ENCODE assay signal across 36 cellular contexts in the genomic region with DNA sequence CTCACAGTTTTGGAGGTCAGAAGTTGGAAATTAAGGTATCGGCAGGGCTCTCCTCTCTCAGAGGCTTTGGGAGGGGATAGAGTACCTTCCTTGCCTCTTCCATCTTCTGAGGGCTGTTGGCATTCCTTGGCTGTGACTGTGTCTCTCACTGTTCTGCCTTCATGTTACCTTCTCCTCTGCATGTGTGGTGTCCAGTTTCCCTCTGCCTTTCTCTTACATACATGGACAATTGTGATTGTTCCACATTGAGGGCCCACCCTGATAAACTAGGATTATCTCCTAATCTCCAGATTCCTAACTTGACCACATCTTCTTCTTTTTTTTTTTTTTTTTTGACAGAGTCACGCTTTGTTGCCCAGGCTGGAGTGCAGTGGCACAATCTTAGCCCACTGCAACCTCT.
DNase-seq lines count a peak whose midpoint lies in the region; ATAC-seq, FAIRE-seq and TF ChIP-seq lines count a peak whose summit lies in the region.
"Had no signal": no experiment of that assay in that cellular context is flagged by ENCODE, and none has a peak within 500 bp of the region (broad histone marks: within the 10 kb centered on the region; RNA-seq: fewer than 3 reads in every experiment).

No MANE protein-coding gene starts in this region.

- no peak overlapping the region for H3K4me3 ChIP-seq in GM23338
- no peak overlapping the region for H3K4me3 ChIP-seq in OCI-LY7 (ENCODE audit: low read depth, low read length, poor library complexity, severe bottlenecking)
- no peak overlapping the region for H3K4me3 ChIP-seq in SJCRH30
- H3K4me3 ChIP-seq in H1 (ENCODE audit: extremely low read depth in 1 of 4, insufficient read depth in 2 of 4, low read depth in 3 of 4, low read length in 4 of 4) = no peak overlapping the region
- H3K4me3 ChIP-seq: A549; BLaER1; BLaER1 treated with 17β-estradiol and CSF1 and Interleukin-3, amounts not matched to agents 10 nM and 100 nM had no signal

- H2AFZ ChIP-seq in GM23338 = peak overlapping the region; percentile 76
- 0 out of 2 replicates have a peak overlapping the region, but pooled peaks have one; percentile 12 for H2AFZ ChIP-seq in OCI-LY7 (ENCODE audit: low read length)
- H2AFZ ChIP-seq in H1 (ENCODE audit: low read length) = no peak overlapping the region

- H2BK15ac ChIP-seq in H1 (ENCODE audit: low read length) = no peak overlapping the region

- POLR2A ChIA-PET in OCI-LY7 (lab: Charles Lee) = no interaction called here
- POLR2A ChIA-PET in H1 (lab: Charles Lee; ENCODE audit: partially characterized antibody) = no interaction called here

- H3K27ac Mint-ChIP-seq in GM23338 = no peak overlapping the region
- H3K27ac Mint-ChIP-seq in activated T-cell treated with anti-CD3 and anti-CD28 coated beads, Interleukin-2, amount 50 U/mL, for 72 hours = no peak overlapping the region
- H3K27ac Mint-ChIP-seq: B cell; CD14-positive monocyte; CD4-positive, alpha-beta memory T cell; CD4-positive, alpha-beta T cell; CD4-positive, CD25-positive, alpha-beta regulatory T cell; CD8-positive, alpha-beta memory T cell; CD8-positive, alpha-beta T cell had no signal

- H3K9me2 ChIP-seq in GM23338 (ENCODE audit: insufficient read depth) = 0 out of 2 replicates have a peak, but pooled peaks cover 3% of the 10 kb centered on the region
- H3K9me2 ChIP-seq in OCI-LY7 (ENCODE audit: insufficient read depth, low read length) = no peaks in the 10 kb centered on the region

- no peaks in the 10 kb centered on the region for H3K79me1 ChIP-seq in H1 (ENCODE audit: low read depth, low read length)

- no peaks in the 10 kb centered on the region for H3F3A ChIP-seq in GM23338 (replicated peaks; ENCODE audit: low read depth)

- TF ChIP-seq CTCF in GM23338 (conservative IDR thresholded peaks at IDR 0.05; ENCODE audit: low read depth in 2 of 2) = no peak
- no peak for TF ChIP-seq CTCF in OCI-LY7 (conservative IDR thresholded peaks at IDR 0.05; ENCODE audit: low read length)
- TF ChIP-seq CTCF in H1 (IDR thresholded peaks at IDR 0.05; ENCODE audit: control extremely low read depth in 1 of 3, insufficient read depth in 1 of 3, low read depth in 1 of 3, low read length in 3 of 3) = no peak

- H2AK5ac ChIP-seq in H1 (ENCODE audit: low read depth, low read length) = no peak overlapping the region

- H3K14ac ChIP-seq in H1 (ENCODE audit: insufficient read length) = no peak overlapping the region

- no peak overlapping the region for H3K56ac ChIP-seq in H1 (replicated peaks; ENCODE audit: insufficient read length, low read depth, low read length)

- H4K5ac ChIP-seq in H1 (ENCODE audit: insufficient read length, low read depth, low read length) = no peak overlapping the region

- H3K4me2 ChIP-seq in GM23338 (no peak overlapping the region), OCI-LY7 (ENCODE audit: low read length) (no peak overlapping the region), H1 (ENCODE audit: insufficient read depth in 1 of 2, low read depth in 2 of 2, low read length in 2 of 2) (no peak overlapping the region)
- H3K4me2 ChIP-seq: A549; BLaER1; BLaER1 treated with 17β-estradiol and CSF1 and Interleukin-3, amounts not matched to agents 10 nM and 100 nM had no signal

- H3K4me3 Mint-ChIP-seq in GM23338 = no peak overlapping the region
- H3K4me3 Mint-ChIP-seq in activated T-cell treated with anti-CD3 and anti-CD28 coated beads, Interleukin-2, amount 50 U/mL, for 72 hours = no peak overlapping the region
- H3K4me3 Mint-ChIP-seq: B cell; CD14-positive monocyte; CD4-positive, alpha-beta memory T cell; CD4-positive, alpha-beta T cell; CD4-positive, CD25-positive, alpha-beta regulatory T cell; CD8-positive, alpha-beta memory T cell; CD8-positive, alpha-beta T cell had no signal

- 0 out of 3 replicates have a peak, but pooled peaks cover 2% of the 10 kb centered on the region for H3K4me1 Mint-ChIP-seq in GM23338
- no peaks in the 10 kb centered on the region for H3K4me1 Mint-ChIP-seq in activated T-cell treated with anti-CD3 and anti-CD28 coated beads, Interleukin-2, amount 50 U/mL, for 72 hours (ENCODE audit: low read depth)
- H3K4me1 Mint-ChIP-seq: B cell; CD14-positive monocyte; CD4-positive, alpha-beta memory T cell; CD4-positive, CD25-positive, alpha-beta regulatory T cell; CD8-positive, alpha-beta memory T cell had no signal

- BruUV-seq in OCI-LY7 (replicated peaks; lab: Mats Ljungman, UMichigan) = no TSS peak

- peaks cover 2% of the 10 kb centered on the region; the same call in 1 of the 2 replicates for H3K23me2 ChIP-seq in H1 (ENCODE audit: low read depth, low read length)

- H3K27me3 ChIP-seq in GM23338 (ENCODE audit: insufficient read depth) = no peaks in the 10 kb centered on the region
- no peaks in the 10 kb centered on the region for H3K27me3 ChIP-seq in SJCRH30
- no peaks in the 10 kb centered on the region for H3K27me3 ChIP-seq in H1 (replicated peaks in 1 of 4; ENCODE audit: control insufficient read depth in 3 of 4, extremely low read depth in 1 of 4, insufficient read depth in 3 of 4, low read length in 3 of 4)
- H3K27me3 ChIP-seq: BE2C; BLaER1; BLaER1 treated with 17β-estradiol and CSF1 and Interleukin-3, amounts not matched to agents 10 nM and 100 nM had no signal

- H3K4ac ChIP-seq in H1 (replicated peaks; ENCODE audit: insufficient read length, low read depth, low read length) = no peak overlapping the region

- H3K9me3 Mint-ChIP-seq in GM23338 = no peaks in the 10 kb centered on the region
- no peaks in the 10 kb centered on the region for H3K9me3 Mint-ChIP-seq in activated T-cell treated with anti-CD3 and anti-CD28 coated beads, Interleukin-2, amount 50 U/mL, for 72 hours
- H3K9me3 Mint-ChIP-seq: CD4-positive, alpha-beta T cell; CD8-positive, alpha-beta memory T cell; CD8-positive, alpha-beta T cell had no signal

- H2BK12ac ChIP-seq in H1 (ENCODE audit: low read depth, low read length) = no peak overlapping the region

- H3K23ac ChIP-seq in H1 (ENCODE audit: insufficient read length) = no peak overlapping the region

- H4K20me1 ChIP-seq in GM23338 (replicated peaks; ENCODE audit: insufficient read depth) (no peaks in the 10 kb centered on the region), OCI-LY7 (ENCODE audit: insufficient read depth, low read length) (no peaks in the 10 kb centered on the region), H1 (replicated peaks in 1 of 2; ENCODE audit: control insufficient read depth in 1 of 2, insufficient read depth in 2 of 2, low read length in 2 of 2) (no peaks in the 10 kb centered on the region)
- H4K20me1 ChIP-seq: BLaER1; BLaER1 treated with 17β-estradiol and CSF1 and Interleukin-3, amounts not matched to agents 10 nM and 100 nM had no signal

- no peak for FAIRE-seq in H1 (lab: Jason Lieb, UNC)
- FAIRE-seq: A204.1, A549, D721Med had no signal

- no peak overlapping the region for H2BK120ac ChIP-seq in H1 (replicated peaks; ENCODE audit: low read depth, low read length)

- H3K79me2 ChIP-seq in GM23338 (replicated peaks; ENCODE audit: insufficient read depth) (no peaks in the 10 kb centered on the region), OCI-LY7 (ENCODE audit: insufficient read depth, low read depth, low read length) (no peaks in the 10 kb centered on the region), H1 (ENCODE audit: control insufficient read depth in 1 of 2, insufficient read depth in 2 of 2, low read length in 2 of 2) (no peaks in the 10 kb centered on the region)

- no peak overlapping the region for H3K9ac ChIP-seq in H1 (replicated peaks in 1 of 4; ENCODE audit: extremely low read depth in 1 of 4, low read depth in 3 of 4, low read length in 3 of 4)
- H3K9ac ChIP-seq: BLaER1; BLaER1 treated with 17β-estradiol and CSF1 and Interleukin-3, amounts not matched to agents 10 nM and 100 nM had no signal

- H3K9me3 ChIP-seq in OCI-LY7 (ENCODE audit: low read length) = no peaks in the 10 kb centered on the region
- H3K9me3 ChIP-seq in SJCRH30 (replicated peaks) = no peaks in the 10 kb centered on the region
- H3K9me3 ChIP-seq in H1 (ENCODE audit: insufficient read depth in 2 of 2, low read depth in 1 of 2, low read length in 1 of 2) = no peaks in the 10 kb centered on the region
- H3K9me3 ChIP-seq: A549; BE2C; BLaER1; BLaER1 treated with 17β-estradiol and CSF1 and Interleukin-3, amounts not matched to agents 10 nM and 100 nM; Caco-2 had no signal

- no peak for TF ChIP-seq POLR2A in H1 (IDR thresholded peaks at IDR 0.05; ENCODE audit: control extremely low read depth in 1 of 2, low read depth in 2 of 2, low read length in 2 of 2)

- no peak overlapping the region for H3K27ac ChIP-seq in GM23338 (ENCODE audit: low read depth)
- no peak overlapping the region for H3K27ac ChIP-seq in OCI-LY7 (ENCODE audit: low read depth, low read length, poor library complexity, severe bottlenecking)
- H3K27ac ChIP-seq in SJCRH30 = no peak overlapping the region
- H3K27ac ChIP-seq in H1 (ENCODE audit: low read depth, low read length) = no peak overlapping the region
- H3K27ac ChIP-seq: 22Rv1; A549; BLaER1; BLaER1 treated with 17β-estradiol and CSF1 and Interleukin-3, amounts not matched to agents 10 nM and 100 nM; C4-2B had no signal

- H3K27me3 Mint-ChIP-seq in GM23338 (ENCODE audit: insufficient read depth, low read depth, poor library complexity) = peaks cover 2% of the 10 kb centered on the region
- peaks cover 34% of the 10 kb centered on the region for H3K27me3 Mint-ChIP-seq in activated T-cell treated with anti-CD3 and anti-CD28 coated beads, Interleukin-2, amount 50 U/mL, for 72 hours (ENCODE audit: low read depth)

- H2BK5ac ChIP-seq in H1 (ENCODE audit: low read depth, low read length) = no peak overlapping the region

- no peak overlapping the region for H3K18ac ChIP-seq in H1 (ENCODE audit: extremely low read depth, low read length)

- no peak for ATAC-seq in GM23338
- ATAC-seq in activated T-cell treated with anti-CD3 and anti-CD28 coated beads, Interleukin-2, amount 50 U/mL, for 72 hours (replicated peaks in 1 of 2) = no peak
- ATAC-seq: A549; CD8-positive, alpha-beta T cell had no signal

- DNase-seq in GM23338 (ENCODE audit: low spot score) (no peak), OCI-LY7 (ENCODE audit: low spot score) (no peak), SJCRH30 (peak; percentile 66 to 83), H1 (ENCODE audit: low read depth in 1 of 2, low spot score in 2 of 2) (no peak), NCI-H1417 treated with DMSO at 0.1 percent for 48 hours (lab: John Stamatoyannopoulos, UW) (no peak), NCI-H187 treated with DMSO at 0.1 percent for 48 hours (lab: John Stamatoyannopoulos, UW) (no peak), 8988T (no peak)
- DNase-seq in activated T-cell treated with anti-CD3 and anti-CD28 coated beads, Interleukin-2, amount 50 U/mL, for 72 hours = no peak
- DNase-seq: ACHN; AML-193; BE2C; C1 segment of cervical spinal cord; Caco-2; Calu3; CD4-positive, alpha-beta memory T cell; CD4-positive, alpha-beta T cell; CD4-positive, CD25-positive, alpha-beta regulatory T cell; CD8-positive, alpha-beta memory T cell; CD8-positive, alpha-beta T cell; COR-L47; DMS 273 treated with DMSO at 0.1 percent for 48 hours; DMS153; DMS53; DMS79; DMS79 treated with DMSO at 0.1 percent for 48 hours; DND-41; EL had no signal

- WGBS in H1 (ENCODE audit: extremely low coverage in 1 of 2, insufficient coverage in 1 of 2, insufficient read length in 1 of 2, insufficient replicate concordance in 2 of 2, low coverage in 1 of 2, low lambda C conversion rate in 2 of 2, missing lambda C conversion rate in 1 of 2), 2 experiments = 67% methylated on average over 1 of the region's 2 CpGs; no CpG with 5 or more reads in 1 of the 2 experiments

- TF ChIP-seq EP300 in H1 (IDR thresholded peaks at IDR 0.05; ENCODE audit: borderline replicate concordance in 1 of 2, low read depth in 2 of 2, low read length in 2 of 2) = no peak

- H2BK20ac ChIP-seq in H1 (ENCODE audit: low read length) = 0 out of 2 replicates have a peak overlapping the region, but pooled peaks have one; percentile 61

- no peak overlapping the region for H4K8ac ChIP-seq in H1 (ENCODE audit: extremely low read depth, insufficient read depth, low read length)

- CTCF ChIA-PET in OCI-LY7 (lab: Charles Lee; ENCODE audit: unreplicated experiment) = no interaction called here
- CTCF ChIA-PET in H1 (lab: Charles Lee; ENCODE audit: partially characterized antibody) = no interaction called here

- intact Hi-C loops in OCI-LY7 (cut with micrococcal nuclease; ENCODE audit: unreplicated experiment) = no loop called here

- H3K4me1 ChIP-seq in GM23338 (ENCODE audit: insufficient read depth) = 0 out of 2 replicates have a peak, but pooled peaks cover 3% of the 10 kb centered on the region
- H3K4me1 ChIP-seq in OCI-LY7 (ENCODE audit: insufficient read depth, low read length, poor library complexity, severe bottlenecking) = no peaks in the 10 kb centered on the region
- H3K4me1 ChIP-seq in SJCRH30 = peaks cover 8% of the 10 kb centered on the region
- no peaks in the 10 kb centered on the region for H3K4me1 ChIP-seq in H1 (replicated peaks in 1 of 4; ENCODE audit: control insufficient read depth in 3 of 4, insufficient read depth in 4 of 4, low read length in 3 of 4)
- H3K4me1 ChIP-seq: A549; BE2C; BLaER1; BLaER1 treated with 17β-estradiol and CSF1 and Interleukin-3, amounts not matched to agents 10 nM and 100 nM had no signal

- no peak for TF ChIP-seq RAD21 in H1 (IDR thresholded peaks at IDR 0.05 in 1 of 2, conservative IDR thresholded peaks at IDR 0.05 in 1 of 2; ENCODE audit: low read depth in 2 of 2, low read length in 2 of 2)

- H3K36me3 Mint-ChIP-seq in GM23338 (ENCODE audit: low read depth) = no peaks in the 10 kb centered on the region
- H3K36me3 Mint-ChIP-seq in activated T-cell treated with anti-CD3 and anti-CD28 coated beads, Interleukin-2, amount 50 U/mL, for 72 hours (ENCODE audit: insufficient read depth in 2 of 2) = no peaks in the 10 kb centered on the region
- H3K36me3 Mint-ChIP-seq: CD14-positive monocyte; CD4-positive, alpha-beta memory T cell; CD4-positive, CD25-positive, alpha-beta regulatory T cell; CD8-positive, alpha-beta memory T cell; CD8-positive, alpha-beta T cell had no signal

- no peaks in the 10 kb centered on the region for H3K36me3 ChIP-seq in GM23338 (ENCODE audit: insufficient read depth)
- H3K36me3 ChIP-seq in OCI-LY7 (ENCODE audit: insufficient read depth, low read length) = no peaks in the 10 kb centered on the region
- H3K36me3 ChIP-seq in SJCRH30 = no peaks in the 10 kb centered on the region
- H3K36me3 ChIP-seq in H1 (ENCODE audit: control insufficient read depth in 2 of 4, insufficient read depth in 4 of 4, low read length in 3 of 4) = no peaks in the 10 kb centered on the region
- H3K36me3 ChIP-seq: BE2C; BLaER1; BLaER1 treated with 17β-estradiol and CSF1 and Interleukin-3, amounts not matched to agents 10 nM and 100 nM had no signal

- no peak overlapping the region for H4K91ac ChIP-seq in H1 (replicated peaks; ENCODE audit: insufficient read length, low read length)

Comparison
In these comparisons a context has a peak if more than half of its experiments do, and no peak if none do; other contexts are left out.
1. DNase-seq: peak in SJCRH30 (2 of 2); none in GM23338 (single experiment), OCI-LY7 (single experiment), H1 (0 of 2), activated T-cell treated with anti-CD3 and anti-CD28 coated beads, Interleukin-2, amount 50 U/mL, for 72 hours (0 of 2), NCI-H1417 treated with DMSO at 0.1 percent for 48 hours (single experiment), NCI-H187 treated with DMSO at 0.1 percent for 48 hours (single experiment) and 8988T (single experiment).